In the genomic region with DNA sequence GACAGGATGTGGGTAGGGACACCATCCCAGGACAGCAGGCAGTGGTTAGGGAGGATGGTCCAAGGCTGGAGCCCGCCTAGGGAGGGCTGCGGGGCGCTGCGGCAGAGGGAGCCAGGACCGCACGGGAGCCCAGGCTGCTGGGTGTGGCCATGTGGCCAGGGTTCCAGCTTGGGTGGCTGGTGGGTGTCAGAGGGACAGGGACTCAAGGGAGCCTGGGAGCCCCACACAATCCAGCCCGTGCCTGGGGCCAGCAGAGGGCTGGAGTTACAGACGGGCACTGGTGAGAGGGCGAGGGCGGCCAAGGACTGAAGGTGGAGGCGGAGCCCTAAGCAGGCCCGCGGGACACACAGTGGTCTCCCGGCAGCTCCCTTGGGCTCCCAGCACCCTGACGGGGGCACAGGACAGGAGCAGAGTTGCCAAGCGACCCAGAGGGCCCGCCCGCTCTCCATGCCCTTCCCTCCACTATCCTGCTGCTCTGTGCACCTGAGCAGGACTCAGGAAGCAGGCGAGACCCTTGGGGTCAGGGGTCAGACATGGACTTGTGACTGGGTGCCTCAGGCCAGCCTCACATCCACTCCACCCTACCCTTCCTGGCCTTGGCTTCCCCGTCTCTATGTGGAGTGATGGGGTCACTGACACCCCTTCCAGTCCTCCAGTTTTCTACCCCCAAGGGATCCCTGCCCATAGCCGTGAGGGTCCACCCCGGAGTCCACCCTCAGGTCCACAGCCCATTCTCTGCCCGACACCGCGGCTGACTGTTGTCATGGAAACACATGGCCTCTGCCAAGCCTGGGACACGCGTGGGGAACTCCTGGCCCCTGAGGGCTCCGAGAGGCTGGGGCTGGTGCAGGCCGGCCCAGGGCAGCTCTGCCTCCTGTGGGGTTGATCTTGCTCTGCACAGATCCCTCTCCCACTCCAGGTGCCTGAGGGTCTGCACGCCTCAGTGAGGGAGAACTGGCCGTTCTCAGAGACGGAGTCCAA, we compare ENCODE assay signal across 1 cellular context.
TF ChIP-seq lines count a peak whose summit lies in the region.

No MANE protein-coding gene starts in this region.

TF ChIP-seq in GM23338, 12 proteins besides CTCF, POLR2A, EP300 and RAD21:
- no peak for TF ChIP-seq CREB1 (CRISPR knock-in tag; IDR thresholded peaks at IDR 0.05; ENCODE audit: low read depth)
- TF ChIP-seq STAT1 (IDR thresholded peaks at IDR 0.05; ENCODE audit: unreplicated experiment): no peak
- TF ChIP-seq, protein P1, sequence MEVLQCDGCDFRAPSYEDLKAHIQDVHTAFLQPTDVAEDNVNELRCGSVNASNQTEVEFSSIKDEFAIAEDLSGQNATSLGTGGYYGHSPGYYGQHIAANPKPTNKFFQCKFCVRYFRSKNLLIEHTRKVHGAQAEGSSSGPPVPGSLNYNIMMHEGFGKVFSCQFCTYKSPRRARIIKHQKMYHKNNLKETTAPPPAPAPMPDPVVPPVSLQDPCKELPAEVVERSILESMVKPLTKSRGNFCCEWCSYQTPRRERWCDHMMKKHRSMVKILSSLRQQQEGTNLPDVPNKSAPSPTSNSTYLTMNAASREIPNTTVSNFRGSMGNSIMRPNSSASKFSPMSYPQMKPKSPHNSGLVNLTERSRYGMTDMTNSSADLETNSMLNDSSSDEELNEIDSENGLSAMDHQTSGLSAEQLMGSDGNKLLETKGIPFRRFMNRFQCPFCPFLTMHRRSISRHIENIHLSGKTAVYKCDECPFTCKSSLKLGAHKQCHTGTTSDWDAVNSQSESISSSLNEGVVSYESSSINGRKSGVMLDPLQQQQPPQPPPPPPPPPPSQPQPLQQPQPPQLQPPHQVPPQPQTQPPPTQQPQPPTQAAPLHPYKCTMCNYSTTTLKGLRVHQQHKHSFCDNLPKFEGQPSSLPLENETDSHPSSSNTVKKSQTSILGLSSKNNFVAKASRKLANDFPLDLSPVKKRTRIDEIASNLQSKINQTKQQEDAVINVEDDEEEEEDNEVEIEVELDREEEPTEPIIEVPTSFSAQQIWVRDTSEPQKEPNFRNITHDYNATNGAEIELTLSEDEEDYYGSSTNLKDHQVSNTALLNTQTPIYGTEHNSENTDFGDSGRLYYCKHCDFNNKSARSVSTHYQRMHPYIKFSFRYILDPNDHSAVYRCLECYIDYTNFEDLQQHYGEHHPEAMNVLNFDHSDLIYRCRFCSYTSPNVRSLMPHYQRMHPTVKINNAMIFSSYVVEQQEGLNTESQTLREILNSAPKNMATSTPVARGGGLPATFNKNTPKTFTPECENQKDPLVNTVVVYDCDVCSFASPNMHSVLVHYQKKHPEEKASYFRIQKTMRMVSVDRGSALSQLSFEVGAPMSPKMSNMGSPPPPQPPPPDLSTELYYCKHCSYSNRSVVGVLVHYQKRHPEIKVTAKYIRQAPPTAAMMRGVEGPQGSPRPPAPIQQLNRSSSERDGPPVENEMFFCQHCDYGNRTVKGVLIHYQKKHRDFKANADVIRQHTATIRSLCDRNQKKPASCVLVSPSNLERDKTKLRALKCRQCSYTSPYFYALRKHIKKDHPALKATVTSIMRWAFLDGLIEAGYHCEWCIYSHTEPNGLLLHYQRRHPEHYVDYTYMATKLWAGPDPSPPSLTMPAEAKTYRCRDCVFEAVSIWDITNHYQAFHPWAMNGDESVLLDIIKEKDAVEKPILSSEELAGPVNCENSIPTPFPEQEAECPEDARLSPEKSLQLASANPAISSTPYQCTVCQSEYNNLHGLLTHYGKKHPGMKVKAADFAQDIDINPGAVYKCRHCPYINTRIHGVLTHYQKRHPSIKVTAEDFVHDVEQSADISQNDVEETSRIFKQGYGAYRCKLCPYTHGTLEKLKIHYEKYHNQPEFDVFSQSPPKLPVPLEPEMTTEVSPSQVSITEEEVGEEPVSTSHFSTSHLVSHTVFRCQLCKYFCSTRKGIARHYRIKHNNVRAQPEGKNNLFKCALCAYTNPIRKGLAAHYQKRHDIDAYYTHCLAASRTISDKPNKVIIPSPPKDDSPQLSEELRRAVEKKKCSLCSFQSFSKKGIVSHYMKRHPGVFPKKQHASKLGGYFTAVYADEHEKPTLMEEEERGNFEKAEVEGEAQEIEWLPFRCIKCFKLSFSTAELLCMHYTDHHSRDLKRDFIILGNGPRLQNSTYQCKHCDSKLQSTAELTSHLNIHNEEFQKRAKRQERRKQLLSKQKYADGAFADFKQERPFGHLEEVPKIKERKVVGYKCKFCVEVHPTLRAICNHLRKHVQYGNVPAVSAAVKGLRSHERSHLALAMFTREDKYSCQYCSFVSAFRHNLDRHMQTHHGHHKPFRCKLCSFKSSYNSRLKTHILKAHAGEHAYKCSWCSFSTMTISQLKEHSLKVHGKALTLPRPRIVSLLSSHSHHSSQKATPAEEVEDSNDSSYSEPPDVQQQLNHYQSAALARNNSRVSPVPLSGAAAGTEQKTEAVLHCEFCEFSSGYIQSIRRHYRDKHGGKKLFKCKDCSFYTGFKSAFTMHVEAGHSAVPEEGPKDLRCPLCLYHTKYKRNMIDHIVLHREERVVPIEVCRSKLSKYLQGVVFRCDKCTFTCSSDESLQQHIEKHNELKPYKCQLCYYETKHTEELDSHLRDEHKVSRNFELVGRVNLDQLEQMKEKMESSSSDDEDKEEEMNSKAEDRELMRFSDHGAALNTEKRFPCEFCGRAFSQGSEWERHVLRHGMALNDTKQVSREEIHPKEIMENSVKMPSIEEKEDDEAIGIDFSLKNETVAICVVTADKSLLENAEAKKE (CRISPR knock-in tag; IDR thresholded peaks at IDR 0.05): no peak
- TF ChIP-seq ZNF331 (CRISPR knock-in tag; IDR thresholded peaks at IDR 0.05; ENCODE audit: low read depth): no peak
- TF ChIP-seq POLR2AphosphoS5 (IDR thresholded peaks at IDR 0.05; ENCODE audit: low read depth): no peak
- TF ChIP-seq, protein P2, sequence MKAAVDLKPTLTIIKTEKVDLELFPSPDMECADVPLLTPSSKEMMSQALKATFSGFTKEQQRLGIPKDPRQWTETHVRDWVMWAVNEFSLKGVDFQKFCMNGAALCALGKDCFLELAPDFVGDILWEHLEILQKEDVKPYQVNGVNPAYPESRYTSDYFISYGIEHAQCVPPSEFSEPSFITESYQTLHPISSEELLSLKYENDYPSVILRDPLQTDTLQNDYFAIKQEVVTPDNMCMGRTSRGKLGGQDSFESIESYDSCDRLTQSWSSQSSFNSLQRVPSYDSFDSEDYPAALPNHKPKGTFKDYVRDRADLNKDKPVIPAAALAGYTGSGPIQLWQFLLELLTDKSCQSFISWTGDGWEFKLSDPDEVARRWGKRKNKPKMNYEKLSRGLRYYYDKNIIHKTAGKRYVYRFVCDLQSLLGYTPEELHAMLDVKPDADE (IDR thresholded peaks at IDR 0.05): no peak
- no peak for TF ChIP-seq JUNB (IDR thresholded peaks at IDR 0.05; ENCODE audit: unreplicated experiment)
- TF ChIP-seq EZH2phosphoT487 (IDR thresholded peaks at IDR 0.05; ENCODE audit: unreplicated experiment): no peak
- TF ChIP-seq ZNF114 (CRISPR knock-in tag; IDR thresholded peaks at IDR 0.05): no peak
- TF ChIP-seq, protein P3, sequence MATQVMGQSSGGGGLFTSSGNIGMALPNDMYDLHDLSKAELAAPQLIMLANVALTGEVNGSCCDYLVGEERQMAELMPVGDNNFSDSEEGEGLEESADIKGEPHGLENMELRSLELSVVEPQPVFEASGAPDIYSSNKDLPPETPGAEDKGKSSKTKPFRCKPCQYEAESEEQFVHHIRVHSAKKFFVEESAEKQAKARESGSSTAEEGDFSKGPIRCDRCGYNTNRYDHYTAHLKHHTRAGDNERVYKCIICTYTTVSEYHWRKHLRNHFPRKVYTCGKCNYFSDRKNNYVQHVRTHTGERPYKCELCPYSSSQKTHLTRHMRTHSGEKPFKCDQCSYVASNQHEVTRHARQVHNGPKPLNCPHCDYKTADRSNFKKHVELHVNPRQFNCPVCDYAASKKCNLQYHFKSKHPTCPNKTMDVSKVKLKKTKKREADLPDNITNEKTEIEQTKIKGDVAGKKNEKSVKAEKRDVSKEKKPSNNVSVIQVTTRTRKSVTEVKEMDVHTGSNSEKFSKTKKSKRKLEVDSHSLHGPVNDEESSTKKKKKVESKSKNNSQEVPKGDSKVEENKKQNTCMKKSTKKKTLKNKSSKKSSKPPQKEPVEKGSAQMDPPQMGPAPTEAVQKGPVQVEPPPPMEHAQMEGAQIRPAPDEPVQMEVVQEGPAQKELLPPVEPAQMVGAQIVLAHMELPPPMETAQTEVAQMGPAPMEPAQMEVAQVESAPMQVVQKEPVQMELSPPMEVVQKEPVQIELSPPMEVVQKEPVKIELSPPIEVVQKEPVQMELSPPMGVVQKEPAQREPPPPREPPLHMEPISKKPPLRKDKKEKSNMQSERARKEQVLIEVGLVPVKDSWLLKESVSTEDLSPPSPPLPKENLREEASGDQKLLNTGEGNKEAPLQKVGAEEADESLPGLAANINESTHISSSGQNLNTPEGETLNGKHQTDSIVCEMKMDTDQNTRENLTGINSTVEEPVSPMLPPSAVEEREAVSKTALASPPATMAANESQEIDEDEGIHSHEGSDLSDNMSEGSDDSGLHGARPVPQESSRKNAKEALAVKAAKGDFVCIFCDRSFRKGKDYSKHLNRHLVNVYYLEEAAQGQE (IDR thresholded peaks at IDR 0.05; ENCODE audit: unreplicated experiment): no peak
- TF ChIP-seq NANOG (IDR thresholded peaks at IDR 0.05; ENCODE audit: borderline replicate concordance): no peak
- TF ChIP-seq EZH2 (IDR thresholded peaks at IDR 0.05; ENCODE audit: low read depth, unreplicated experiment): no peak
TF ChIP-seq in GM23338: peak in this region for 0.
